In the genomic region with DNA sequence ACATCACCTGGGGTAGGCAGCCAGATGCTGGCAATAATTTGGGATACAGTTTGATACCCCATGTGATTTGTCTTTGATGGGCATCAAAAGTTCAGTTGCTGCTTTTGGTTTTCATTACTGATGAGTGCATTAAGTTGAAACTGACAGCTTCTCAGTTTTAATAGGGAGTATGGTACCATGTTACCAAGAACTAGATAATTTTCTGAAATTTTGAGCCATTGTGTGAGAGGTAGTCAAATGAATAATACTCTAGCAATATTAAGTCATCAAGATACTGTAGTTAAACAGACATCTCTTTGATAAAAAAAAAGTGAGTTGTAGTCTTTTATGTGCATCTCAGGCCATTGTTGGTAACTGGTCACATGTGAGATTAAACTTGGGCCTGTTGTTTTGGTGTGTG, we compare ENCODE assay signal across 21 cellular contexts.
"Had no signal": no experiment of that assay in that cellular context is flagged by ENCODE, and none has a peak within 500 bp of the region (broad histone marks: within the 10 kb centered on the region; RNA-seq: fewer than 3 reads in every experiment).

No MANE protein-coding gene starts in this region.

- H3K4me1 Mint-ChIP-seq: activated CD4-positive, alpha-beta T cell treated with anti-CD3 and anti-CD28 coated beads, Interleukin-2, amount 10 ng/mL, durations not matched to agents 24 days and 14 days had no signal

- H3K27me3 ChIP-seq: ascending aorta, neutrophil, right lobe of liver had no signal

- H3K9ac ChIP-seq: parathyroid adenoma had no signal

- H3K27ac ChIP-seq: epithelial cell of prostate, lower lobe of right lung, neutrophil, parathyroid adenoma, right lobe of liver had no signal

- H3K4me3 Mint-ChIP-seq: activated CD4-positive, alpha-beta T cell treated with anti-CD3 and anti-CD28 coated beads, Interleukin-2, amount 10 ng/mL, durations not matched to agents 24 days and 14 days; activated naive CD4-positive, alpha-beta T cell treated with anti-CD3 and anti-CD28 coated beads, Interleukin-2, amount 50 U/mL, for 24 hours; effector memory CD8-positive, alpha-beta T cell; naive thymus-derived CD8-positive, alpha-beta T cell; stimulated activated memory B cell treated with anti-CD40 and anti-IgM and Interleukin-4, amounts not matched to agents 10 μg/mL and 1 μg/mL and 100 μg/mL, for 72 hours had no signal

- H2AFZ ChIP-seq: parathyroid adenoma had no signal

- DNase-seq: activated CD4-positive, alpha-beta T cell treated with anti-CD3 and anti-CD28 coated beads, Interleukin-2, amount 10 ng/mL, durations not matched to agents 24 days and 14 days; activated CD8-positive, alpha-beta memory T cell treated with anti-CD3 and anti-CD28 coated beads for 24 hours; activated CD8-positive, alpha-beta memory T cell treated with anti-CD3 and anti-CD28 coated beads, Interleukin-2, amount 50 U/mL, for 48 hours; activated effector memory CD4-positive, alpha-beta T cell treated with anti-CD3 and anti-CD28 coated beads, Interleukin-2, amount 50 U/mL, for 16 hours; activated T-cell treated with anti-CD3 and anti-CD28 coated beads, Interleukin-2, amount 50 U/mL, for 48 hours; effector memory CD8-positive, alpha-beta T cell; foreskin melanocyte; hypothalamus; islet precursor cell; lower lobe of right lung; naive thymus-derived CD8-positive, alpha-beta T cell; right lobe of liver; small intestine; stimulated activated CD4-positive, alpha-beta T cell treated with anti-CD3 and anti-CD28 coated beads, Interleukin-4, amount 100 ng/mL, for 24 hours had no signal

- H3K27ac Mint-ChIP-seq: activated CD4-positive, alpha-beta T cell treated with anti-CD3 and anti-CD28 coated beads, Interleukin-2, amount 10 ng/mL, durations not matched to agents 24 days and 14 days; activated naive CD4-positive, alpha-beta T cell treated with anti-CD3 and anti-CD28 coated beads, Interleukin-2, amount 50 U/mL, for 24 hours; effector memory CD8-positive, alpha-beta T cell; naive thymus-derived CD8-positive, alpha-beta T cell; stimulated activated memory B cell treated with anti-CD40 and anti-IgM and Interleukin-4, amounts not matched to agents 10 μg/mL and 1 μg/mL and 100 μg/mL, for 72 hours had no signal

- H3K4me3 ChIP-seq: ascending aorta, lower lobe of right lung, right lobe of liver had no signal

- H3K36me3 Mint-ChIP-seq: activated naive CD4-positive, alpha-beta T cell treated with anti-CD3 and anti-CD28 coated beads, Interleukin-2, amount 50 U/mL, for 24 hours had no signal

- H3K36me3 ChIP-seq: ascending aorta, lower lobe of right lung, neutrophil, right lobe of liver had no signal

- H3K9me3 Mint-ChIP-seq: activated CD4-positive, alpha-beta T cell treated with anti-CD3 and anti-CD28 coated beads, Interleukin-2, amount 10 ng/mL, durations not matched to agents 24 days and 14 days; effector memory CD8-positive, alpha-beta T cell had no signal

- H3K27me3 Mint-ChIP-seq: activated naive CD4-positive, alpha-beta T cell treated with anti-CD3 and anti-CD28 coated beads, Interleukin-2, amount 50 U/mL, for 24 hours; effector memory CD8-positive, alpha-beta T cell; naive thymus-derived CD8-positive, alpha-beta T cell; stimulated activated memory B cell treated with anti-CD40 and anti-IgM and Interleukin-4, amounts not matched to agents 10 μg/mL and 1 μg/mL and 100 μg/mL, for 72 hours had no signal

- H3K9me3 ChIP-seq: lower lobe of right lung, neutrophil, right lobe of liver had no signal

- FAIRE-seq: small intestine, TTC549 had no signal

- ATAC-seq: effector memory CD8-positive, alpha-beta T cell; lower lobe of right lung; naive thymus-derived CD8-positive, alpha-beta T cell; right lobe of liver; stimulated activated memory B cell treated with anti-CD40 and anti-IgM and Interleukin-4, amounts not matched to agents 10 μg/mL and 1 μg/mL and 100 μg/mL, for 72 hours had no signal
